Comparison of ENCODE assay signal across 24 cellular contexts in genomic region chr16:31006086-31006385, GRCh38. TPM values are rescaled to one million over a fixed set of nuclear protein-coding genes. Genes with fewer than 3 reads are reported as not detected.
DNase-seq lines count a peak whose midpoint lies in the region; ATAC-seq and TF ChIP-seq lines count a peak whose summit lies in the region.
"Had no signal": no experiment of that assay in that cellular context is flagged by ENCODE, and none has a peak within 500 bp of the region (broad histone marks: within the 10 kb centered on the region; RNA-seq: fewer than 3 reads in every experiment).

No MANE protein-coding gene starts in this region.

- no peak for TF ChIP-seq POLR2A in IMR-90 (IDR thresholded peaks at IDR 0.05; ENCODE audit: low read depth, low read length)

- H3K4me1 Mint-ChIP-seq in activated CD8-positive, alpha-beta memory T cell treated with anti-CD3 and anti-CD28 coated beads, Interleukin-2, amount 10 ng/mL, durations not matched to agents 7 days and 5 days, result peaks cover 3% of the 10 kb centered on the region

- H2BK20ac ChIP-seq in IMR-90 (ENCODE audit: low read depth, low read length), result peak overlapping the region; percentile 28; the same call in 1 of the 2 replicates

- CTCF ChIA-PET in IMR-90 (lab: Yijun Ruan, JAX), result no interaction called here
- CTCF ChIA-PET in activated CD8-positive, alpha-beta memory T cell treated with anti-CD3 and anti-CD28 coated beads, Interleukin-2, amount 10 ng/mL, durations not matched to agents 7 days and 5 days (lab: Charles Lee), result no interaction called here

- H3K36me3 ChIP-seq in IMR-90 (ENCODE audit: control insufficient read depth, insufficient read depth, low read length), result no peaks in the 10 kb centered on the region
- H3K36me3 ChIP-seq: prostate gland, thyroid gland had no signal

- no peak overlapping the region; the same call in 1 of the 2 replicates for H3K14ac ChIP-seq in IMR-90 (replicated peaks; ENCODE audit: low read depth, low read length)

- H3K9me3 ChIP-seq in IMR-90 (ENCODE audit: control insufficient read depth, insufficient read depth, low read length), result no peaks in the 10 kb centered on the region
- H3K9me3 ChIP-seq: prostate gland, thyroid gland had no signal

- peak overlapping the region; percentile 5 to 66; a peak in 3 of 4 replicates for H4K8ac ChIP-seq in IMR-90 (ENCODE audit: low read depth in 2 of 2, low read length in 2 of 2)

- peaks cover 30% of the 10 kb centered on the region for H3K4me1 ChIP-seq in IMR-90 (ENCODE audit: control insufficient read depth, insufficient read depth, low read length)
- H3K4me1 ChIP-seq: prostate gland, thyroid gland had no signal

- H2BK5ac ChIP-seq in IMR-90 (ENCODE audit: low read depth, low read length, poor library complexity, severe bottlenecking), result peak overlapping the region; percentile 77

- peak overlapping the region; percentile 50 for H4K91ac ChIP-seq in IMR-90 (ENCODE audit: insufficient read depth, low read depth, low read length)

- no peak overlapping the region for H3K4me3 ChIP-seq in IMR-90 (ENCODE audit: insufficient read depth, low read depth, low read length)
- H3K4me3 ChIP-seq: GM23338, prostate gland, skin epidermis, thyroid gland had no signal

- H2BK15ac ChIP-seq in IMR-90 (ENCODE audit: low read depth, low read length), result peak overlapping the region; percentile 70; the same call in 1 of the 3 replicates

- intact Hi-C loops in IMR-90 (cut with micrococcal nuclease), result no loop called here

- H3K36me3 Mint-ChIP-seq in activated CD8-positive, alpha-beta memory T cell treated with anti-CD3 and anti-CD28 coated beads, Interleukin-2, amount 10 ng/mL, durations not matched to agents 7 days and 5 days, result no peaks in the 10 kb centered on the region
- H3K36me3 Mint-ChIP-seq: activated naive CD4-positive, alpha-beta T cell treated with anti-CD3 and anti-CD28 coated beads, Interleukin-2, amount 10 ng/mL, durations not matched to agents 7 days and 5 days had no signal

- 0 out of 2 replicates have a peak, but pooled peaks cover 5% of the 10 kb centered on the region for H3K9me1 ChIP-seq in IMR-90 (ENCODE audit: insufficient read depth, low read length)

- peaks cover 36% of the 10 kb centered on the region for H3K27me3 Mint-ChIP-seq in activated CD8-positive, alpha-beta memory T cell treated with anti-CD3 and anti-CD28 coated beads, Interleukin-2, amount 10 ng/mL, durations not matched to agents 7 days and 5 days

- peak overlapping the region; percentile 31; the same call in 1 of the 2 replicates for H4K5ac ChIP-seq in IMR-90 (ENCODE audit: low read depth, low read length)

- no peaks in the 10 kb centered on the region for H3K9me3 Mint-ChIP-seq in activated CD8-positive, alpha-beta memory T cell treated with anti-CD3 and anti-CD28 coated beads, Interleukin-2, amount 10 ng/mL, durations not matched to agents 7 days and 5 days (ENCODE audit: low read depth)
- H3K9me3 Mint-ChIP-seq: activated naive CD4-positive, alpha-beta T cell treated with anti-CD3 and anti-CD28 coated beads, Interleukin-2, amount 10 ng/mL, durations not matched to agents 7 days and 5 days; GM23338; neural crest cell had no signal

- 13% methylated on average over 3 of the region's 7 CpGs; no CpG with 5 or more reads in 1 of the 2 experiments for WGBS in IMR-90 (ENCODE audit: extremely low coverage in 2 of 2, insufficient read length in 1 of 2), 2 experiments

- H4K20me1 ChIP-seq in IMR-90 (ENCODE audit: insufficient read depth, low read length), result no peaks in the 10 kb centered on the region

- H3K27ac ChIP-seq in IMR-90 (ENCODE audit: insufficient read depth, low read length), result no peak overlapping the region
- H3K27ac ChIP-seq: prostate gland, skin epidermis, thyroid gland had no signal

- in situ Hi-C loops in IMR-90 (cut with MboI; ENCODE audit: low sequenced_read_pairs), result no loop called here

- no peak overlapping the region for H3K4me3 Mint-ChIP-seq in activated CD8-positive, alpha-beta memory T cell treated with anti-CD3 and anti-CD28 coated beads, Interleukin-2, amount 10 ng/mL, durations not matched to agents 7 days and 5 days
- H3K4me3 Mint-ChIP-seq: activated naive CD4-positive, alpha-beta T cell treated with anti-CD3 and anti-CD28 coated beads, Interleukin-2, amount 10 ng/mL, durations not matched to agents 7 days and 5 days; GM23338 had no signal

- H3K9ac ChIP-seq in IMR-90 (ENCODE audit: low read depth, low read length), result no peak overlapping the region

- H3K18ac ChIP-seq in IMR-90 (ENCODE audit: low read depth, low read length), result peak overlapping the region; percentile 39; the same call in 1 of the 2 replicates

- no peak overlapping the region for H3K27ac Mint-ChIP-seq in activated CD8-positive, alpha-beta memory T cell treated with anti-CD3 and anti-CD28 coated beads, Interleukin-2, amount 10 ng/mL, durations not matched to agents 7 days and 5 days
- H3K27ac Mint-ChIP-seq: activated naive CD4-positive, alpha-beta T cell treated with anti-CD3 and anti-CD28 coated beads, Interleukin-2, amount 10 ng/mL, durations not matched to agents 7 days and 5 days; GM23338 had no signal

- DNase-seq in IMR-90 (peak; percentile 76), cerebellar cortex (ENCODE audit: low spot score) (peak; percentile 85)
- DNase-seq in NK-92 treated with Interleukin-12 subunit alpha and Interleukin-12 subunit beta, amount 100 ng/mL, for 24 hours (lab: John Stamatoyannopoulos, UW), result no peak
- DNase-seq in activated CD8-positive, alpha-beta memory T cell treated with anti-CD3 and anti-CD28 coated beads, Interleukin-2, amount 10 ng/mL, durations not matched to agents 7 days and 5 days, result no peak
- DNase-seq: activated CD4-positive, alpha-beta T cell treated with anti-CD3 and anti-CD28 coated beads for 1 hour; activated CD8-positive, alpha-beta memory T cell treated with anti-CD3 and anti-CD28 coated beads for 24 hours; activated naive CD4-positive, alpha-beta T cell treated with anti-CD3 and anti-CD28 coated beads, Interleukin-2, amount 10 ng/mL, durations not matched to agents 7 days and 5 days; activated T-cell treated with anti-CD3 and anti-CD28 coated beads, Interleukin-2, amount 50 U/mL, for 48 hours; anterior cingulate cortex; Calu3; central memory CD4-positive, alpha-beta T cell; EL; left ventricle myocardium superior; NCI-H1417 treated with DMSO at 0.1 percent for 48 hours; NCI-H69; stimulated activated CD4-positive, alpha-beta T cell treated with anti-CD3 and anti-CD28 coated beads, Interleukin-2, amount 100 ng/mL, for 24 hours; stimulated activated naive CD4-positive, alpha-beta T cell; SW 1271; thyroid gland had no signal

- peak overlapping the region; percentile 14; the same call in 1 of the 2 replicates for H3K23ac ChIP-seq in IMR-90 (ENCODE audit: low read depth, low read length)

- H2AFZ ChIP-seq in IMR-90 (replicated peaks; ENCODE audit: low read length, poor library complexity), result peak overlapping the region; percentile 73
- H2AFZ ChIP-seq: GM23338 had no signal

- peak overlapping the region; percentile 71 for H2BK120ac ChIP-seq in IMR-90 (ENCODE audit: low read depth, low read length)

- H3K27me3 ChIP-seq in IMR-90 (ENCODE audit: control insufficient read depth, insufficient read depth, low read length), result no peaks in the 10 kb centered on the region

- H3K4me2 ChIP-seq in IMR-90 (ENCODE audit: low read depth, low read length), result peak overlapping the region; percentile 10
- H3K4me2 ChIP-seq: GM23338 had no signal

- H3K56ac ChIP-seq in IMR-90 (ENCODE audit: extremely low read depth, insufficient read depth, low read length), result no peak overlapping the region

- no peak for TF ChIP-seq RAD21 in IMR-90 (IDR thresholded peaks at IDR 0.05; ENCODE audit: low read length)

- dilution Hi-C loops in IMR-90 (cut with HindIII; ENCODE audit: low sequenced_read_pairs, unreplicated experiment), result no loop called here

- peak; percentile 22; the same call in 1 of the 2 replicates for ATAC-seq in IMR-90 (ENCODE audit: low read depth)
- ATAC-seq in activated CD8-positive, alpha-beta memory T cell treated with anti-CD3 and anti-CD28 coated beads, Interleukin-2, amount 10 ng/mL, durations not matched to agents 7 days and 5 days, result no peak
- ATAC-seq: GM23338, left ventricle myocardium superior, Right ventricle myocardium inferior had no signal

- peak overlapping the region; percentile 78 for H3K4ac ChIP-seq in IMR-90 (ENCODE audit: low read depth, low read length)

- H2AK9ac ChIP-seq in IMR-90 (replicated peaks; ENCODE audit: low read depth, low read length, poor library complexity), result peak overlapping the region; percentile 75

- BruUV-seq in IMR-90 (replicated peaks; lab: Mats Ljungman, UMichigan), result no TSS peak

- TF ChIP-seq CTCF in IMR-90 (conservative IDR thresholded peaks at IDR 0.05; ENCODE audit: low read depth, low read length), result no peak

- peaks cover 4 to 41% of the 10 kb centered on the region in 2 experiments; a peak in 3 of 4 replicates for H3K79me1 ChIP-seq in IMR-90 (ENCODE audit: low read depth in 1 of 2, low read length in 2 of 2)

- H2AK5ac ChIP-seq in IMR-90 (ENCODE audit: low read depth, low read length), result peak overlapping the region; percentile 90

- POLR2A ChIA-PET in IMR-90 (lab: Charles Lee; ENCODE audit: unreplicated experiment), result no interaction called here

RNA-seq across cellular contexts. Expression of gene STX1B, which starts 4.4 kb away (rescaled TPM):
- total RNA-seq in IMR-90 (2012; rRNA removed), result 3.9 TPM in 2 replicates
- polyA plus RNA-seq in IMR-90 (2012; rRNA removed), result 11.4 and 14.9 TPM in 2 replicates
- polyA plus RNA-seq in IMR-90 (2012; cell fraction: cytosol; rRNA removed), result 3.8 and 4.4 TPM in 2 replicates
- 152 and 177 TPM in 2 replicates for polyA plus RNA-seq in IMR-90 (2012; cell fraction: nucleus; rRNA removed; ENCODE audit: low replicate concordance)
- 1 to 10 TPM; 3.5 to 3.6 TPM for total RNA-seq in activated CD8-positive, alpha-beta memory T cell treated with anti-CD3 and anti-CD28 coated beads, Interleukin-2, amount 10 ng/mL, durations not matched to agents 7 days and 5 days

RNA-seq across cellular contexts. Expression of gene HSD3B7, which starts 21.0 kb away (rescaled TPM):
- total RNA-seq in IMR-90 (2012; rRNA removed), result 9.4 and 11.3 TPM in 2 replicates
- 8.5 and 9.3 TPM in 2 replicates for polyA plus RNA-seq in IMR-90 (2012; rRNA removed)
- 9.7 and 12.6 TPM in 2 replicates for polyA plus RNA-seq in IMR-90 (2012; cell fraction: cytosol; rRNA removed)
- polyA plus RNA-seq in IMR-90 (2012; cell fraction: nucleus; rRNA removed; ENCODE audit: low replicate concordance), result 10.7 and 21.0 TPM in 2 replicates
- total RNA-seq in activated CD8-positive, alpha-beta memory T cell treated with anti-CD3 and anti-CD28 coated beads, Interleukin-2, amount 10 ng/mL, durations not matched to agents 7 days and 5 days, result 1 to 10 TPM; 6.6 to 9.7 TPM

RNA-seq across cellular contexts. Expression of gene STX4, which starts 27.3 kb away (rescaled TPM):
- 23.5 and 25.0 TPM in 2 replicates for total RNA-seq in IMR-90 (2012; rRNA removed)
- 66.4 and 67.9 TPM in 2 replicates for polyA plus RNA-seq in IMR-90 (2012; rRNA removed)
- polyA plus RNA-seq in IMR-90 (2012; cell fraction: cytosol; rRNA removed), result 31.1 and 35.2 TPM in 2 replicates
- polyA plus RNA-seq in IMR-90 (2012; cell fraction: nucleus; rRNA removed; ENCODE audit: low replicate concordance), result 247 and 257 TPM in 2 replicates
- total RNA-seq in activated CD8-positive, alpha-beta memory T cell treated with anti-CD3 and anti-CD28 coated beads, Interleukin-2, amount 10 ng/mL, durations not matched to agents 7 days and 5 days, result 10 to 100 TPM; 60.0 to 75.6 TPM

RNA-seq across cellular contexts. Expression of gene SETD1A, which starts 48.5 kb away (rescaled TPM):
- 0.54 and 0.56 TPM in 2 replicates for total RNA-seq in IMR-90 (2012; rRNA removed)
- 5.8 and 6.5 TPM in 2 replicates for polyA plus RNA-seq in IMR-90 (2012; rRNA removed)
- 3.3 and 4.8 TPM in 2 replicates for polyA plus RNA-seq in IMR-90 (2012; cell fraction: cytosol; rRNA removed)
- polyA plus RNA-seq in IMR-90 (2012; cell fraction: nucleus; rRNA removed; ENCODE audit: low replicate concordance), result 16.4 and 29.7 TPM in 2 replicates
- total RNA-seq in activated CD8-positive, alpha-beta memory T cell treated with anti-CD3 and anti-CD28 coated beads, Interleukin-2, amount 10 ng/mL, durations not matched to agents 7 days and 5 days, result 10 to 100 TPM; 23.9 to 26.4 TPM

RNA-seq across cellular contexts. Expression of gene ORAI3, which starts 57.2 kb away (rescaled TPM):
- 6.8 and 6.9 TPM in 2 replicates for total RNA-seq in IMR-90 (2012; rRNA removed)
- 16.9 TPM in 2 replicates for polyA plus RNA-seq in IMR-90 (2012; rRNA removed)
- 16.1 and 29.4 TPM in 2 replicates for polyA plus RNA-seq in IMR-90 (2012; cell fraction: cytosol; rRNA removed)
- 12.4 and 15.2 TPM in 2 replicates for polyA plus RNA-seq in IMR-90 (2012; cell fraction: nucleus; rRNA removed; ENCODE audit: low replicate concordance)
- total RNA-seq in activated CD8-positive, alpha-beta memory T cell treated with anti-CD3 and anti-CD28 coated beads, Interleukin-2, amount 10 ng/mL, durations not matched to agents 7 days and 5 days, result 10 to 100 TPM; 19.5 to 20.5 TPM

Comparison
In these comparisons a context has a peak if more than half of its experiments do, and no peak if none do; other contexts are left out.
1. DNase-seq: peak in IMR-90 (single experiment) and cerebellar cortex (single experiment); none in NK-92 treated with Interleukin-12 subunit alpha and Interleukin-12 subunit beta, amount 100 ng/mL, for 24 hours (single experiment) and activated CD8-positive, alpha-beta memory T cell treated with anti-CD3 and anti-CD28 coated beads, Interleukin-2, amount 10 ng/mL, durations not matched to agents 7 days and 5 days (single experiment).